ENCODE assay signal across 8 cellular contexts in genomic region chr2:46970334-46971288, GRCh38. TPM values are rescaled to one million over a fixed set of nuclear protein-coding genes. Genes with fewer than 3 reads are reported as not detected.
DNase-seq lines count a peak whose midpoint lies in the region; ATAC-seq and TF ChIP-seq lines count a peak whose summit lies in the region.

No MANE protein-coding gene starts in this region.

- H3K27ac ChIP-seq in CD4-positive, CD25-positive, alpha-beta regulatory T cell (ENCODE audit: insufficient read depth, low read length, poor library complexity, severe bottlenecking) = no peak overlapping the region
- H3K27ac ChIP-seq in coronary artery = peak overlapping the region; percentile 56 to 90

- peaks cover 40% of the 10 kb centered on the region for H3K36me3 ChIP-seq in CD4-positive, CD25-positive, alpha-beta regulatory T cell (ENCODE audit: control insufficient read depth, insufficient read depth, low read length)

- H3K27me3 ChIP-seq in CD4-positive, CD25-positive, alpha-beta regulatory T cell (ENCODE audit: control insufficient read depth, insufficient read depth, low read length) = no peaks in the 10 kb centered on the region

- H3K36me3 Mint-ChIP-seq in CD4-positive, CD25-positive, alpha-beta regulatory T cell = peaks cover 6% of the 10 kb centered on the region
- H3K36me3 Mint-ChIP-seq in neural crest cell (ENCODE audit: low read depth) = no peaks in the 10 kb centered on the region

- H3K9me3 ChIP-seq in CD4-positive, CD25-positive, alpha-beta regulatory T cell (ENCODE audit: control insufficient read depth in 2 of 2, low read length in 2 of 2) = no peaks in the 10 kb centered on the region

- peak overlapping the region; percentile 71 to 94 (median 80) for H3K27ac Mint-ChIP-seq in CD4-positive, CD25-positive, alpha-beta regulatory T cell
- H3K27ac Mint-ChIP-seq in neural crest cell (ENCODE audit: unreplicated experiment) = peak overlapping the region; percentile 52

- H3K9me3 Mint-ChIP-seq in CD4-positive, CD25-positive, alpha-beta regulatory T cell = no peaks in the 10 kb centered on the region
- H3K9me3 Mint-ChIP-seq in neural crest cell = no peaks in the 10 kb centered on the region

- no peaks in the 10 kb centered on the region for H3K4me1 ChIP-seq in CD4-positive, CD25-positive, alpha-beta regulatory T cell (ENCODE audit: control insufficient read depth, insufficient read depth, low read length, poor library complexity, severe bottlenecking)

- no peak overlapping the region for H3K4me3 ChIP-seq in CD4-positive, CD25-positive, alpha-beta regulatory T cell (ENCODE audit: low read depth, low read length)
- H3K4me3 ChIP-seq in NB4 (ENCODE audit: low read depth, low read length) (no peak overlapping the region), coronary artery (peak overlapping the region; percentile 36)

- no peak for DNase-seq in CD4-positive, CD25-positive, alpha-beta regulatory T cell
- DNase-seq in NB4 (ENCODE audit: low read depth) (peak; percentile 95), coronary artery (ENCODE audit: low spot score) (peak; percentile 89), neural crest cell (ENCODE audit: low read depth, low spot score) (no peak), SK-N-DZ (ENCODE audit: low spot score) (no peak), dedifferentiated amniotic fluid mesenchymal stem cell (ENCODE audit: extremely low spot score) (no peak)
- DNase-seq in activated CD4-positive, alpha-beta T cell treated with anti-CD3 and anti-CD28 coated beads, Interleukin-2, amount 50 U/mL, for 1 hour = no peak

- ATAC-seq in CD4-positive, CD25-positive, alpha-beta regulatory T cell (ENCODE audit: low read depth in 2 of 2) = peak; percentile 14 to 50
- no peak for ATAC-seq in GM19467 (IDR thresholded peaks at IDR 0.05; ENCODE audit: unreplicated experiment)

- peaks cover 5 to 31% (median 23%) of the 10 kb centered on the region in 4 donors for H3K4me1 Mint-ChIP-seq in CD4-positive, CD25-positive, alpha-beta regulatory T cell
- no peaks in the 10 kb centered on the region for H3K4me1 Mint-ChIP-seq in neural crest cell

- H3K27me3 Mint-ChIP-seq in CD4-positive, CD25-positive, alpha-beta regulatory T cell = no peaks in the 10 kb centered on the region
- no peaks in the 10 kb centered on the region for H3K27me3 Mint-ChIP-seq in neural crest cell (ENCODE audit: low read depth)

- no peak overlapping the region for H3K4me3 Mint-ChIP-seq in CD4-positive, CD25-positive, alpha-beta regulatory T cell
- no peak overlapping the region for H3K4me3 Mint-ChIP-seq in neural crest cell

- TF ChIP-seq CTCF in NB4 (IDR thresholded peaks at IDR 0.05; ENCODE audit: low read depth, low read length) (no peak), coronary artery (IDR thresholded peaks at IDR 0.05) (no peak), neural crest cell (conservative IDR thresholded peaks at IDR 0.05) (no peak)

- peak; percentile 24 for TF ChIP-seq POLR2A in NB4 (IDR thresholded peaks at IDR 0.05; ENCODE audit: extremely low read depth, insufficient read length)

RNA-seq across cellular contexts. Expression of gene TTC7A, which starts 29.6 kb away (rescaled TPM):
- 65.0 TPM for total RNA-seq in CD4-positive, CD25-positive, alpha-beta regulatory T cell
- polyA plus RNA-seq in CD4-positive, CD25-positive, alpha-beta regulatory T cell = 10 to 100 TPM; 14.5 to 18.3 (median 16.6) TPM
- total RNA-seq in neural crest cell = 9.6 and 9.8 TPM in 2 replicates
- polyA plus RNA-seq in SK-N-DZ (2014; cell fraction: cytosol; rRNA removed) = 4.3 and 4.4 TPM in 2 replicates
- 6.6 and 9.6 TPM in 2 replicates for polyA plus RNA-seq in SK-N-DZ (2014; cell fraction: nucleus; rRNA removed)

RNA-seq across cellular contexts. Expression of gene MCFD2, which starts 55.0 kb away (rescaled TPM):
- 36.4 TPM for total RNA-seq in CD4-positive, CD25-positive, alpha-beta regulatory T cell
- polyA plus RNA-seq in CD4-positive, CD25-positive, alpha-beta regulatory T cell = 10 to 100 TPM; 22.0 to 30.8 (median 27.0) TPM
- 78.8 and 79.8 TPM in 2 replicates for total RNA-seq in neural crest cell
- 57.1 and 72.9 TPM in 2 replicates for polyA plus RNA-seq in SK-N-DZ (2014; cell fraction: cytosol; rRNA removed)
- polyA plus RNA-seq in SK-N-DZ (2014; cell fraction: nucleus; rRNA removed) = 28.8 and 33.3 TPM in 2 replicates

Comparison
In these comparisons a context has a peak if more than half of its experiments do, and no peak if none do; other contexts are left out.
1. DNase-seq: peak in NB4 (single experiment) and coronary artery (single experiment); none in CD4-positive, CD25-positive, alpha-beta regulatory T cell (0 of 3), neural crest cell (single experiment), activated CD4-positive, alpha-beta T cell treated with anti-CD3 and anti-CD28 coated beads, Interleukin-2, amount 50 U/mL, for 1 hour (single experiment), SK-N-DZ (single experiment) and dedifferentiated amniotic fluid mesenchymal stem cell (single experiment).